Comparison of ENCODE assay signal across 21 cellular contexts in genomic region chr10:130500251-130501000, GRCh38.
"Had no signal": no experiment of that assay in that cellular context is flagged by ENCODE, and none has a peak within 500 bp of the region (broad histone marks: within the 10 kb centered on the region; RNA-seq: fewer than 3 reads in every experiment).

No MANE protein-coding gene starts in this region.

- DNase-seq: activated CD4-positive, alpha-beta memory T cell treated with anti-CD3 and anti-CD28 coated beads for 36 hours; activated CD4-positive, alpha-beta T cell treated with anti-CD3 and anti-CD28 coated beads, Interleukin-2, amount 10 ng/mL, durations not matched to agents 24 days and 14 days; activated CD4-positive, CD25-positive, alpha-beta regulatory T cell treated with anti-CD3 and anti-CD28 coated beads, Interleukin-2, amount 50 U/mL, for 72 hours; activated naive CD4-positive, alpha-beta T cell treated with anti-CD3 and anti-CD28 coated beads, Interleukin-2, amount 50 U/mL, for 16 hours; activated T-cell treated with anti-CD3 and anti-CD28 coated beads for 4 hours; activated T-cell treated with anti-CD3 and anti-CD28 coated beads, Interleukin-2, amount 50 U/mL, for 72 hours; amniotic stem cell; central memory CD4-positive, alpha-beta T cell; effector memory CD4-positive, alpha-beta T cell; gastrocnemius medialis; glutamatergic neuron; hypothalamus; immature natural killer cell; mesendoderm; nucleus accumbens; right cardiac atrium; SIG-M5; stimulated activated CD4-positive, alpha-beta T cell treated with anti-CD3 and anti-CD28 coated beads, Interleukin-2, amount 100 ng/mL, for 48 hours; stimulated activated naive CD4-positive, alpha-beta T cell treated with Interleukin-2 at 50 U/mL for 16 hours; T-helper 17 cell; T1000 had no signal

- H3K9me3 Mint-ChIP-seq: activated CD4-positive, alpha-beta memory T cell treated with anti-CD3 and anti-CD28 coated beads for 36 hours; activated CD4-positive, alpha-beta T cell treated with anti-CD3 and anti-CD28 coated beads, Interleukin-2, amount 10 ng/mL, durations not matched to agents 24 days and 14 days had no signal

- H3K4me3 Mint-ChIP-seq: activated CD4-positive, alpha-beta memory T cell treated with anti-CD3 and anti-CD28 coated beads for 36 hours; activated CD4-positive, alpha-beta T cell treated with anti-CD3 and anti-CD28 coated beads, Interleukin-2, amount 10 ng/mL, durations not matched to agents 24 days and 14 days; activated T-cell treated with anti-CD3 and anti-CD28 coated beads, Interleukin-2, amount 50 U/mL, for 72 hours; immature natural killer cell; T-helper 17 cell had no signal

- H3K27ac Mint-ChIP-seq: activated CD4-positive, alpha-beta memory T cell treated with anti-CD3 and anti-CD28 coated beads for 36 hours; activated CD4-positive, alpha-beta T cell treated with anti-CD3 and anti-CD28 coated beads, Interleukin-2, amount 10 ng/mL, durations not matched to agents 24 days and 14 days; activated T-cell treated with anti-CD3 and anti-CD28 coated beads, Interleukin-2, amount 50 U/mL, for 72 hours; T-helper 17 cell had no signal

- ATAC-seq: activated T-cell treated with anti-CD3 and anti-CD28 coated beads, Interleukin-2, amount 50 U/mL, for 72 hours; gastrocnemius medialis; T-helper 17 cell had no signal

- H3K36me3 Mint-ChIP-seq: activated CD4-positive, alpha-beta memory T cell treated with anti-CD3 and anti-CD28 coated beads for 36 hours; immature natural killer cell had no signal

- H3K4me1 Mint-ChIP-seq: activated CD4-positive, alpha-beta T cell treated with anti-CD3 and anti-CD28 coated beads, Interleukin-2, amount 10 ng/mL, durations not matched to agents 24 days and 14 days; immature natural killer cell; T-helper 17 cell had no signal

- H3K27me3 Mint-ChIP-seq: activated CD4-positive, alpha-beta memory T cell treated with anti-CD3 and anti-CD28 coated beads for 36 hours; activated CD4-positive, alpha-beta T cell treated with anti-CD3 and anti-CD28 coated beads, Interleukin-2, amount 10 ng/mL, durations not matched to agents 24 days and 14 days had no signal
